ENCODE assay signal across 27 cellular contexts in the genomic region with DNA sequence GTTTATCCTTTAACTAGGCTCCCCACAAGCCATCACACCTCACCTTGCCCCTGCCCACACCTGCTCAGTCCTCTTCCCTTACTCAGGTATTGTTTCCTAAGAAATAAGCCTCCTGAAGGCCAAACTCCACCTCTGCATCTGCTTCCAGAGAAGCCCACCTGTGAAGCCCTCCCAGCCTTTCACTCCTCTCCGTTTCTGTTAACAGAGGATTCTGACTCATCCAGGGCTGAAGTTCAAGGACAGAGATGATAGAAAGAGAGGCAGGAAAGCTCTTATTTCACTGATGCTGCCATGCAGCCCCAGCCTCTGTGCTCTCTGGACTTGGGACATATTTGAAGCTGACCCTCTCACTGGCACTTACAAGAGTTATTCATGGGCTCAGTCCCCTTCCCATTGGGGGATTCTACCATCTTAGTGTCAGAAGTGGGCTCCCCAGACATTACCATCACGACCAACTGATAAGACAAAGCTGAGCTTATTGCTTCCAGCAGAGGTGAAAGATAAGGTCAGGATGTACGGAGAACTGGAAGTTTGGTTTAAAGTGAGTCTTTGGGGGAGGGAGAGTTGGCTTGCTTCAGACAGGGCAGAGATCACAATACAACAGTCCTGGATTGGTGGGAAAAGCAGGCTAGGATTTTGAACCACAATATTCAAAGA. TPM values are rescaled to one million over a fixed set of nuclear protein-coding genes. Genes with fewer than 3 reads are reported as not detected.
DNase-seq lines count a peak whose midpoint lies in the region; ATAC-seq and TF ChIP-seq lines count a peak whose summit lies in the region.
"Had no signal": no experiment of that assay in that cellular context is flagged by ENCODE, and none has a peak within 500 bp of the region (broad histone marks: within the 10 kb centered on the region; RNA-seq: fewer than 3 reads in every experiment).

No MANE protein-coding gene starts in this region.

- H3K4me2 ChIP-seq in GM23338 (peak overlapping the region; percentile 26; the same call in 1 of the 2 replicates), mesendoderm (ENCODE audit: low read length) (no peak overlapping the region)

- intact Hi-C loops in activated CD4-positive, alpha-beta memory T cell treated with anti-CD3 and anti-CD28 coated beads for 36 hours (cut with micrococcal nuclease): loop anchor here (1.0 kb wide), 2 partner anchors 17 to 21 kb away; no protein-coding TSS in a partner anchor

- H3K79me2 ChIP-seq in GM23338 (replicated peaks; ENCODE audit: insufficient read depth) (no peaks in the 10 kb centered on the region), mesendoderm (ENCODE audit: control insufficient read depth, insufficient read depth, low read length) (no peaks in the 10 kb centered on the region)

- peaks cover 40% of the 10 kb centered on the region for H3K27me3 Mint-ChIP-seq in activated T-cell treated with anti-CD3 and anti-CD28 coated beads, Interleukin-2, amount 50 U/mL, for 24 hours
- H3K27me3 Mint-ChIP-seq in activated T-cell treated with anti-CD3 and anti-CD28 coated beads, Interleukin-2, amount 50 U/mL, for 4 hours (ENCODE audit: low read depth): peaks cover 34% of the 10 kb centered on the region
- peaks cover 12% of the 10 kb centered on the region for H3K27me3 Mint-ChIP-seq in GM23338 (ENCODE audit: insufficient read depth, low read depth, poor library complexity)
- H3K27me3 Mint-ChIP-seq in activated CD4-positive, alpha-beta memory T cell treated with anti-CD3 and anti-CD28 coated beads for 36 hours: peaks cover 16% of the 10 kb centered on the region

- TF ChIP-seq CTCF in GM23338 (conservative IDR thresholded peaks at IDR 0.05; ENCODE audit: low read depth in 2 of 2): no peak

- CTCF ChIA-PET in activated CD4-positive, alpha-beta memory T cell treated with anti-CD3 and anti-CD28 coated beads for 36 hours (lab: Charles Lee): interaction anchor here (1.0 to 3.0 kb wide), 4 partner anchors 13 to 110 kb away, joined by 3 to 15 read pairs (median 6); partner anchors contain the start of gene LRRC59

- no peak overlapping the region for H3K9ac ChIP-seq in mesendoderm (ENCODE audit: low read length)

- peak overlapping the region; percentile 80 for H3K27ac Mint-ChIP-seq in activated T-cell treated with anti-CD3 and anti-CD28 coated beads, Interleukin-2, amount 50 U/mL, for 24 hours
- no peak overlapping the region for H3K27ac Mint-ChIP-seq in GM23338
- peak overlapping the region; percentile 85 for H3K27ac Mint-ChIP-seq in activated CD4-positive, alpha-beta memory T cell treated with anti-CD3 and anti-CD28 coated beads for 36 hours
- H3K27ac Mint-ChIP-seq: dendritic cell treated with granulocyte-macrophage colony-stimulating factor and Interleukin-4, amounts not matched to agents 40 ng/mL and 50 ng/mL, for 4 days had no signal

- no peaks in the 10 kb centered on the region for H4K20me1 ChIP-seq in GM23338 (replicated peaks; ENCODE audit: insufficient read depth)

- H3K4me3 ChIP-seq in GM23338 (no peak overlapping the region), mesendoderm (ENCODE audit: low read length) (no peak overlapping the region)
- H3K4me3 ChIP-seq: esophagus squamous epithelium, MG63, tibial artery had no signal

- H3K18ac ChIP-seq in mesendoderm (ENCODE audit: low read length): no peak overlapping the region

- H2AK5ac ChIP-seq in mesendoderm (ENCODE audit: low read length): no peak overlapping the region

- H3K27ac ChIP-seq in GM23338 (ENCODE audit: low read depth) (no peak overlapping the region), mesendoderm (ENCODE audit: low read depth, low read length) (peak overlapping the region; percentile 80)
- H3K27ac ChIP-seq: esophagus squamous epithelium, tibial artery had no signal

- no peak overlapping the region for H2AFZ ChIP-seq in GM23338

- no peak overlapping the region for H2BK15ac ChIP-seq in mesendoderm (replicated peaks; ENCODE audit: low read depth)

- H3K23ac ChIP-seq in mesendoderm (ENCODE audit: low read length): no peak overlapping the region

- 0 out of 2 replicates have a peak, but pooled peaks cover 3% of the 10 kb centered on the region for H3K9me2 ChIP-seq in GM23338 (ENCODE audit: insufficient read depth)

- peak overlapping the region; percentile 42 for H2BK5ac ChIP-seq in mesendoderm (ENCODE audit: low read length)

- H3K4me1 ChIP-seq in GM23338 (ENCODE audit: insufficient read depth) (0 out of 2 replicates have a peak, but pooled peaks cover 8% of the 10 kb centered on the region), mesendoderm (ENCODE audit: control insufficient read depth, low read depth, low read length) (peaks cover 10% of the 10 kb centered on the region)
- H3K4me1 ChIP-seq: BE2C had no signal

- no peak overlapping the region for H2BK120ac ChIP-seq in mesendoderm (ENCODE audit: low read depth, low read length)

- H3K56ac ChIP-seq in mesendoderm (ENCODE audit: low read length): peak overlapping the region; percentile 56

- no peak for ATAC-seq in activated T-cell treated with anti-CD3 and anti-CD28 coated beads, Interleukin-2, amount 50 U/mL, for 4 hours
- peak; percentile 47 for ATAC-seq in GM23338
- ATAC-seq: sciatic nerve had no signal

- no peak overlapping the region for H4K8ac ChIP-seq in mesendoderm (ENCODE audit: low read depth, low read length)

- no peaks in the 10 kb centered on the region for H3K27me3 ChIP-seq in GM23338 (ENCODE audit: insufficient read depth)
- no peaks in the 10 kb centered on the region for H3K27me3 ChIP-seq in mesendoderm (ENCODE audit: insufficient read depth, low read length, poor library complexity)

- no CpG with 5 or more reads among the region's 3 CpGs for WGBS in mesendoderm (ENCODE audit: extremely low coverage, insufficient coverage, low lambda C conversion rate)

- H3K4me1 Mint-ChIP-seq in activated T-cell treated with anti-CD3 and anti-CD28 coated beads, Interleukin-2, amount 50 U/mL, for 24 hours (ENCODE audit: low read depth): peaks cover 31% of the 10 kb centered on the region
- peaks cover 3% of the 10 kb centered on the region for H3K4me1 Mint-ChIP-seq in activated T-cell treated with anti-CD3 and anti-CD28 coated beads, Interleukin-2, amount 50 U/mL, for 4 hours (ENCODE audit: low read depth)
- peaks cover 15% of the 10 kb centered on the region for H3K4me1 Mint-ChIP-seq in GM23338
- peaks cover 39% of the 10 kb centered on the region for H3K4me1 Mint-ChIP-seq in activated CD4-positive, alpha-beta memory T cell treated with anti-CD3 and anti-CD28 coated beads for 36 hours (ENCODE audit: low read depth)
- H3K4me1 Mint-ChIP-seq: central memory CD8-positive, alpha-beta T cell; neural crest cell had no signal

- no peak overlapping the region for H3K4ac ChIP-seq in mesendoderm (ENCODE audit: low read depth, low read length)

- no peak overlapping the region for H4K5ac ChIP-seq in mesendoderm (ENCODE audit: low read length)

- H3K4me3 Mint-ChIP-seq in activated T-cell treated with anti-CD3 and anti-CD28 coated beads, Interleukin-2, amount 50 U/mL, for 24 hours: no peak overlapping the region
- H3K4me3 Mint-ChIP-seq in activated T-cell treated with anti-CD3 and anti-CD28 coated beads, Interleukin-2, amount 50 U/mL, for 4 hours: no peak overlapping the region
- no peak overlapping the region for H3K4me3 Mint-ChIP-seq in GM23338
- H3K4me3 Mint-ChIP-seq in activated CD4-positive, alpha-beta memory T cell treated with anti-CD3 and anti-CD28 coated beads for 36 hours: no peak overlapping the region
- H3K4me3 Mint-ChIP-seq: central memory CD8-positive, alpha-beta T cell; dendritic cell treated with granulocyte-macrophage colony-stimulating factor and Interleukin-4, amounts not matched to agents 40 ng/mL and 50 ng/mL, for 4 days; neural crest cell had no signal

- H3K36me3 Mint-ChIP-seq in activated T-cell treated with anti-CD3 and anti-CD28 coated beads, Interleukin-2, amount 50 U/mL, for 24 hours (ENCODE audit: low read depth): no peaks in the 10 kb centered on the region
- H3K36me3 Mint-ChIP-seq in activated T-cell treated with anti-CD3 and anti-CD28 coated beads, Interleukin-2, amount 50 U/mL, for 4 hours (ENCODE audit: insufficient read depth): no peaks in the 10 kb centered on the region
- 0 out of 3 replicates have a peak, but pooled peaks cover 3% of the 10 kb centered on the region for H3K36me3 Mint-ChIP-seq in GM23338 (ENCODE audit: low read depth)
- no peaks in the 10 kb centered on the region for H3K36me3 Mint-ChIP-seq in activated CD4-positive, alpha-beta memory T cell treated with anti-CD3 and anti-CD28 coated beads for 36 hours

- no peaks in the 10 kb centered on the region for H3F3A ChIP-seq in GM23338 (replicated peaks; ENCODE audit: low read depth)

- POLR2A ChIA-PET in activated CD4-positive, alpha-beta memory T cell treated with anti-CD3 and anti-CD28 coated beads for 36 hours (lab: Charles Lee): interaction anchor here (1.0 to 1.4 kb wide), 2 partner anchors 14 to 35 kb away, joined by 3 to 4 read pairs; partner anchors contain the start of gene XYLT2

- no peak for DNase-seq in activated T-cell treated with anti-CD3 and anti-CD28 coated beads, Interleukin-2, amount 50 U/mL, for 24 hours
- no peak for DNase-seq in activated T-cell treated with anti-CD3 and anti-CD28 coated beads, Interleukin-2, amount 50 U/mL, for 4 hours
- no peak for DNase-seq in GM23338 (ENCODE audit: low spot score)
- DNase-seq in activated CD4-positive, alpha-beta memory T cell treated with anti-CD3 and anti-CD28 coated beads for 36 hours: peak; percentile 22
- peak; percentile 76 for DNase-seq in mesendoderm
- DNase-seq in SHP77 (lab: John Stamatoyannopoulos, UW): no peak
- DNase-seq in stimulated activated CD4-positive, alpha-beta T cell treated with anti-CD3 and anti-CD28 coated beads, Interleukin-1b, Interleukin-23, amount 100 ng/mL, for 48 hours: no peak
- DNase-seq: ACHN; BE2C; esophagus squamous epithelium; foreskin melanocyte; HCEC 1CT; KG1; MG63; NCI-H1105 treated with DMSO at 0.1 percent for 48 hours; NCI-H2081; NCI-H2227 treated with DMSO at 0.1 percent for 48 hours; SHP77 treated with DMSO at 0.1 percent for 48 hours; stimulated activated CD4-positive, alpha-beta T cell treated with anti-CD3 and anti-CD28 coated beads, Interleukin-12 subunit alpha, Interleukin-12 subunit beta, amount 100 ng/mL, for 4 hours; stimulated activated CD4-positive, alpha-beta T cell treated with anti-CD3 and anti-CD28 coated beads, Interleukin-4, amount 100 ng/mL, for 24 hours; stimulated activated naive CD4-positive, alpha-beta T cell treated with Interleukin-2 at 50 U/mL for 16 hours; tibial artery had no signal

- no peaks in the 10 kb centered on the region for H3K9me3 Mint-ChIP-seq in activated T-cell treated with anti-CD3 and anti-CD28 coated beads, Interleukin-2, amount 50 U/mL, for 24 hours
- H3K9me3 Mint-ChIP-seq in activated T-cell treated with anti-CD3 and anti-CD28 coated beads, Interleukin-2, amount 50 U/mL, for 4 hours: no peaks in the 10 kb centered on the region
- H3K9me3 Mint-ChIP-seq in GM23338: peaks cover 6% of the 10 kb centered on the region; the same call in 2 of the 3 replicates
- no peaks in the 10 kb centered on the region for H3K9me3 Mint-ChIP-seq in activated CD4-positive, alpha-beta memory T cell treated with anti-CD3 and anti-CD28 coated beads for 36 hours
- H3K9me3 Mint-ChIP-seq: central memory CD8-positive, alpha-beta T cell; dendritic cell treated with granulocyte-macrophage colony-stimulating factor and Interleukin-4, amounts not matched to agents 40 ng/mL and 50 ng/mL, for 4 days; neural crest cell had no signal

- H3K36me3 ChIP-seq in GM23338 (ENCODE audit: insufficient read depth) (no peaks in the 10 kb centered on the region), mesendoderm (ENCODE audit: control insufficient read depth, insufficient read depth, low read length) (no peaks in the 10 kb centered on the region)
- H3K36me3 ChIP-seq: BE2C, esophagus squamous epithelium, MG63, tibial artery had no signal

- no peaks in the 10 kb centered on the region for H3K79me1 ChIP-seq in mesendoderm (ENCODE audit: low read length)

RNA-seq across cellular contexts. Expression of gene XYLT2, which starts 35.3 kb away (rescaled TPM):
- 10 to 100 TPM; 23.8 to 25.0 (median 24.1) TPM for total RNA-seq in activated T-cell treated with anti-CD3 and anti-CD28 coated beads, Interleukin-2, amount 50 U/mL, for 4 hours
- 32.8 and 44.9 TPM in 2 replicates for total RNA-seq in GM23338 (2014; rRNA removed; shearing (Covaris generic))
- 14.0 and 14.2 TPM in 2 replicates for polyA plus RNA-seq in GM23338 (2016; fragmentation: Nextera tagmentation; extraction: Ambion mirVana)
- 10 to 100 TPM; 41.3 to 43.3 TPM for total RNA-seq in activated CD4-positive, alpha-beta memory T cell treated with anti-CD3 and anti-CD28 coated beads for 36 hours
- polyA plus RNA-seq in mesendoderm (2013, experiment 1 of 2): 7.8 TPM
- 7.8 TPM for polyA plus RNA-seq in mesendoderm (2013, experiment 2 of 2)

RNA-seq across cellular contexts. Expression of gene TMEM92, which starts 36.3 kb away (rescaled TPM):
- not detected for total RNA-seq in activated T-cell treated with anti-CD3 and anti-CD28 coated beads, Interleukin-2, amount 50 U/mL, for 4 hours
- total RNA-seq in GM23338 (2014; rRNA removed; shearing (Covaris generic)): 7.3 and 9.7 TPM in 2 replicates
- polyA plus RNA-seq in GM23338 (2016; fragmentation: Nextera tagmentation; extraction: Ambion mirVana): 13.4 and 18.4 TPM in 2 replicates
- total RNA-seq in activated CD4-positive, alpha-beta memory T cell treated with anti-CD3 and anti-CD28 coated beads for 36 hours: under 1 TPM in 1 of 2 experiments, not detected in 1; 0.07 TPM
- polyA plus RNA-seq in mesendoderm (2013, experiment 1 of 2): 11.5 TPM
- polyA plus RNA-seq in mesendoderm (2013, experiment 2 of 2): 10.9 TPM
- total RNA-seq: lung microvascular endothelial cell had no signal

Comparison
In these comparisons a context has a peak if more than half of its experiments do, and no peak if none do; other contexts are left out.
1. DNase-seq: peak in activated CD4-positive, alpha-beta memory T cell treated with anti-CD3 and anti-CD28 coated beads for 36 hours (single experiment) and mesendoderm (single experiment); none in activated T-cell treated with anti-CD3 and anti-CD28 coated beads, Interleukin-2, amount 50 U/mL, for 24 hours (single experiment), activated T-cell treated with anti-CD3 and anti-CD28 coated beads, Interleukin-2, amount 50 U/mL, for 4 hours (single experiment), GM23338 (single experiment), SHP77 (0 of 2) and stimulated activated CD4-positive, alpha-beta T cell treated with anti-CD3 and anti-CD28 coated beads, Interleukin-1b, Interleukin-23, amount 100 ng/mL, for 48 hours (single experiment).